12 cellular contexts compared by ENCODE assay signal in the genomic region with DNA sequence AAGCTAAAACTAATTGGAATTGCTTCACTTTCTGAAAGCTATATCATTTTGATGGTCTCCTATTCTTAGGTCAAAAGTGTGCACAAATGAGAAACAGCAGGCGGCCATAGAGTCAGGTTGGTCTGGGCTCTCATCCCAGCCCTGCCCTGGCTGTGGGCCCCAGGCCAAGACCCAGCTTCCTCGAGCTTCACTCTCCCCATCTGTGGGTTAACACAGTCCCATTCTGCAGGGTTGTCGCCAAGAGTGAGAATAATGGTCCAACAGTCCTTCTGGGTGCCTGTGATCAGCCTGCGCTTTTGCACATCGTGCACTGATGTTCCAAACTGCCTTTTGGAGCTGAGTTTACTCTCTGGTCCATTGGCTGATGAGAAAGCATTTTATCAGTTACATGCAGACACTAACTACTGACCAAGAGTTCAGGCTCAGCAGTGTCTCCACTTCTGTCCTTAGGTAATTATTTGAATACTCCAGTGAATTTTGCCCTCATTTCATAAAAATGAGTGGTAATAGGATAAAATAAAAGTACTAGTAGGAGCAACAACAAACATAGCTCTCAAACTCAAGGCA.
DNase-seq lines count a peak whose midpoint lies in the region; ATAC-seq and TF ChIP-seq lines count a peak whose summit lies in the region.
"Had no signal": no experiment of that assay in that cellular context is flagged by ENCODE, and none has a peak within 500 bp of the region (broad histone marks: within the 10 kb centered on the region; RNA-seq: fewer than 3 reads in every experiment).

No MANE protein-coding gene starts in this region.

- no peak overlapping the region for H4K91ac ChIP-seq in mesenchymal stem cell (ENCODE audit: low read length)

- H4K8ac ChIP-seq in mesenchymal stem cell (ENCODE audit: low read length) = peak overlapping the region; percentile 47

- H3K36me3 ChIP-seq in mesenchymal stem cell (ENCODE audit: control insufficient read depth in 1 of 2, insufficient read depth in 2 of 2, low read depth in 1 of 2, low read length in 2 of 2) = peaks cover 0 to 3% of the 10 kb centered on the region in 2 experiments

- H2AFZ ChIP-seq in mesenchymal stem cell (ENCODE audit: low read depth, low read length) = no peak overlapping the region
- H2AFZ ChIP-seq: GM23248 had no signal

- H3K4me3 ChIP-seq in dorsolateral prefrontal cortex (peak overlapping the region in 11 of 59 donors; percentile 1 to 30 (median 6)), mesenchymal stem cell (ENCODE audit: insufficient read depth in 1 of 2, low read depth in 1 of 2, low read length in 2 of 2) (no peak overlapping the region)
- H3K4me3 ChIP-seq: GM23248 had no signal

- H2AK5ac ChIP-seq in mesenchymal stem cell (ENCODE audit: low read length, severe bottlenecking) = no peak overlapping the region

- POLR2A ChIA-PET in HEK293T (lab: Yijun Ruan, JAX) = no interaction called here

- H3K27me3 ChIP-seq in dorsolateral prefrontal cortex (no peaks in the 10 kb centered on the region), mesenchymal stem cell (ENCODE audit: control insufficient read depth in 1 of 2, insufficient read depth in 1 of 2, low read length in 2 of 2) (no peaks in the 10 kb centered on the region)

- H3K23ac ChIP-seq in mesenchymal stem cell (ENCODE audit: low read length in 2 of 2) = no peak overlapping the region

- H2BK12ac ChIP-seq in mesenchymal stem cell (ENCODE audit: low read length in 2 of 2) = peak overlapping the region in 1 of 2 experiments; percentile 68

- no peaks in the 10 kb centered on the region for H3K9me3 ChIP-seq in mesenchymal stem cell (ENCODE audit: control insufficient read depth, low read length)
- H3K9me3 ChIP-seq: Caco-2 had no signal

- H3K9ac ChIP-seq in mesenchymal stem cell (ENCODE audit: low read length) = no peak overlapping the region
- H3K9ac ChIP-seq: GM23248 had no signal

- peak overlapping the region in 1 of 2 experiments; percentile 15 for H3K4ac ChIP-seq in mesenchymal stem cell (ENCODE audit: low read depth in 1 of 2, low read length in 2 of 2)

- no peak overlapping the region for H3K4me2 ChIP-seq in mesenchymal stem cell (ENCODE audit: low read length, poor library complexity, severe bottlenecking)

- peak overlapping the region in 1 of 2 experiments; percentile 81 for H3K14ac ChIP-seq in mesenchymal stem cell (ENCODE audit: low read length in 2 of 2)

- no peak overlapping the region for H2BK15ac ChIP-seq in mesenchymal stem cell (ENCODE audit: low read depth, poor library complexity, severe bottlenecking)

- H3K18ac ChIP-seq in mesenchymal stem cell (ENCODE audit: low read depth in 1 of 2, low read length in 2 of 2) = no peak overlapping the region

- no peak for ATAC-seq in GM21515 (IDR thresholded peaks at IDR 0.05; ENCODE audit: unreplicated experiment)
- ATAC-seq: sciatic nerve had no signal

- H3K79me1 ChIP-seq in mesenchymal stem cell (replicated peaks; ENCODE audit: low read length, poor library complexity, severe bottlenecking) = no peaks in the 10 kb centered on the region

- H2BK5ac ChIP-seq in mesenchymal stem cell (ENCODE audit: low read depth, low read length, poor library complexity, severe bottlenecking) = no peak overlapping the region

- H3K4me1 ChIP-seq in mesenchymal stem cell (ENCODE audit: control insufficient read depth, insufficient read depth, low read depth, low read length) = peaks cover 4% of the 10 kb centered on the region
- H3K4me1 ChIP-seq: Caco-2 had no signal

- H3K27ac ChIP-seq in dorsolateral prefrontal cortex (peak overlapping the region in 55 of 59 donors; percentile 13 to 92 (median 78)), mesenchymal stem cell (ENCODE audit: low read length, poor library complexity, severe bottlenecking) (no peak overlapping the region)
- H3K27ac ChIP-seq: GM23248 had no signal

- intact Hi-C loops in dorsolateral prefrontal cortex (cut with DNase I) = loop anchor here (5.0 kb wide), 4 partner anchors 38 to 117 kb away; no protein-coding TSS in a partner anchor
- intact Hi-C loops in posterior vena cava (cut with DNase I) = no loop called here

- peak in 11 of 56 donors; percentile 6 to 35 (median 15) for TF ChIP-seq CTCF in dorsolateral prefrontal cortex (IDR thresholded peaks at IDR 0.05 in 54 of 56, conservative IDR thresholded peaks at IDR 0.05 in 2 of 56; ENCODE audit: low read depth in 1 of 56, partially characterized antibody in 56 of 56)

- WGBS in mesenchymal stem cell = 93% methylated on average over 5 of the region's 5 CpGs

- CTCF ChIA-PET in HEK293T (lab: Yijun Ruan, JAX) = no interaction called here

- DNase-seq in NCI-H1092 (lab: John Stamatoyannopoulos, UW) (peak; percentile 94), NCI-H748 (lab: John Stamatoyannopoulos, UW; ENCODE audit: unreplicated experiment) (peak; percentile 83), dorsolateral prefrontal cortex (peak; percentile 46 to 96 (median 75)), mesenchymal stem cell (no peak), posterior vena cava (ENCODE audit: low spot score) (no peak), DMS53 treated with DMSO at 0.1 percent for 48 hours (lab: John Stamatoyannopoulos, UW; ENCODE audit: unreplicated experiment) (no peak), HEK293T (ENCODE audit: extremely low spot score) (no peak)
- DNase-seq: Caco-2, GM23248, T1000 had no signal

- H2BK120ac ChIP-seq in mesenchymal stem cell (ENCODE audit: low read depth, low read length) = no peak overlapping the region

TF ChIP-seq in HEK293T, 16 proteins besides CTCF, POLR2A, EP300 and RAD21:
- TF ChIP-seq SP1 (IDR thresholded peaks at IDR 0.05) = no peak

Comparison
In these comparisons a context has a peak if more than half of its experiments do, and no peak if none do; other contexts are left out.
1. DNase-seq: peak in NCI-H1092 (single experiment), NCI-H748 (single experiment) and dorsolateral prefrontal cortex (10 of 10); none in mesenchymal stem cell (single experiment), posterior vena cava (single experiment), DMS53 treated with DMSO at 0.1 percent for 48 hours (single experiment) and HEK293T (single experiment).
2. intact Hi-C loops: an anchor here in dorsolateral prefrontal cortex (5.0 kb wide); none called in posterior vena cava.